ENCODE assay signal across 8 cellular contexts in genomic region chr17:20944014-20944905, GRCh38.
DNase-seq lines count a peak whose midpoint lies in the region; ATAC-seq and TF ChIP-seq lines count a peak whose summit lies in the region.

No MANE protein-coding gene starts in this region.

- H3K36me3 Mint-ChIP-seq in brain (peaks cover 89% of the 10 kb centered on the region), osteocyte (ENCODE audit: unreplicated experiment) (peaks cover 38% of the 10 kb centered on the region)
- H3K36me3 Mint-ChIP-seq in activated T-helper 2 cell treated with anti-CD3 and anti-CD28 coated beads, Interferon-gamma antibody, Interleukin-2, Interleukin-4, amounts not matched to agents 10 μg/mL and 5 μg/mL and 100 μg/mL, durations not matched to agents 14 hours and 24 hours and 36 hours (ENCODE audit: low read depth), result no peaks in the 10 kb centered on the region

- DNase-seq in NCI-H1417 (lab: John Stamatoyannopoulos, UW), result peak; percentile 44 to 59 (median 49)
- DNase-seq in NCI-H1417 treated with DMSO at 0.1 percent for 48 hours (lab: John Stamatoyannopoulos, UW), result no peak
- DNase-seq in NCI-H2196 (lab: John Stamatoyannopoulos, UW; ENCODE audit: unreplicated experiment), result peak; percentile 68
- DNase-seq in osteocyte (ENCODE audit: extremely low spot score, unreplicated experiment), result no peak
- DNase-seq in activated T-helper 2 cell treated with anti-CD3 and anti-CD28 coated beads, Interferon-gamma antibody, Interleukin-2, Interleukin-4, amounts not matched to agents 10 μg/mL and 5 μg/mL and 100 μg/mL, durations not matched to agents 14 hours and 24 hours and 36 hours (ENCODE audit: low spot score), result no peak
- no peak for DNase-seq in occipital lobe (lab: John Stamatoyannopoulos, UW)

- ATAC-seq in GM21825 (IDR thresholded peaks at IDR 0.05; ENCODE audit: unreplicated experiment), result no peak

- H3K27me3 Mint-ChIP-seq in brain, result peaks cover 3% of the 10 kb centered on the region
- no peaks in the 10 kb centered on the region for H3K27me3 Mint-ChIP-seq in osteocyte (ENCODE audit: unreplicated experiment)
- peaks cover 8% of the 10 kb centered on the region for H3K27me3 Mint-ChIP-seq in activated T-helper 2 cell treated with anti-CD3 and anti-CD28 coated beads, Interferon-gamma antibody, Interleukin-2, Interleukin-4, amounts not matched to agents 10 μg/mL and 5 μg/mL and 100 μg/mL, durations not matched to agents 14 hours and 24 hours and 36 hours (ENCODE audit: low read depth)

- no peak overlapping the region for H3K4me3 Mint-ChIP-seq in brain
- peak overlapping the region; percentile 38 for H3K4me3 Mint-ChIP-seq in osteocyte (ENCODE audit: unreplicated experiment)
- no peak overlapping the region for H3K4me3 Mint-ChIP-seq in activated T-helper 2 cell treated with anti-CD3 and anti-CD28 coated beads, Interferon-gamma antibody, Interleukin-2, Interleukin-4, amounts not matched to agents 10 μg/mL and 5 μg/mL and 100 μg/mL, durations not matched to agents 14 hours and 24 hours and 36 hours (ENCODE audit: low read depth)

- peak; percentile 23 to 28 for TF ChIP-seq CTCF in brain (conservative IDR thresholded peaks at IDR 0.05)
- TF ChIP-seq CTCF in osteocyte (IDR thresholded peaks at IDR 0.05), result peak; percentile 42

- H3K9me3 Mint-ChIP-seq in brain, result peaks cover 0 to 5% (median 0%) of the 10 kb centered on the region in 5 experiments
- peaks cover 5% of the 10 kb centered on the region for H3K9me3 Mint-ChIP-seq in osteocyte (ENCODE audit: unreplicated experiment)
- no peaks in the 10 kb centered on the region for H3K9me3 Mint-ChIP-seq in activated T-helper 2 cell treated with anti-CD3 and anti-CD28 coated beads, Interferon-gamma antibody, Interleukin-2, Interleukin-4, amounts not matched to agents 10 μg/mL and 5 μg/mL and 100 μg/mL, durations not matched to agents 14 hours and 24 hours and 36 hours

- peaks cover 43% of the 10 kb centered on the region for H3K4me1 Mint-ChIP-seq in brain
- H3K4me1 Mint-ChIP-seq in osteocyte (ENCODE audit: unreplicated experiment), result peaks cover 22% of the 10 kb centered on the region
- H3K4me1 Mint-ChIP-seq in activated T-helper 2 cell treated with anti-CD3 and anti-CD28 coated beads, Interferon-gamma antibody, Interleukin-2, Interleukin-4, amounts not matched to agents 10 μg/mL and 5 μg/mL and 100 μg/mL, durations not matched to agents 14 hours and 24 hours and 36 hours (ENCODE audit: low read depth), result no peaks in the 10 kb centered on the region

- intact Hi-C loops in activated T-helper 2 cell treated with anti-CD3 and anti-CD28 coated beads, Interferon-gamma antibody, Interleukin-2, Interleukin-4, amounts not matched to agents 10 μg/mL and 5 μg/mL and 100 μg/mL, durations not matched to agents 14 hours and 24 hours and 36 hours (cut with micrococcal nuclease), result no loop called here

- peak overlapping the region in 4 of 5 experiments; percentile 6 to 87 (median 44) for H3K27ac Mint-ChIP-seq in brain
- peak overlapping the region; percentile 91 for H3K27ac Mint-ChIP-seq in osteocyte (ENCODE audit: unreplicated experiment)
- H3K27ac Mint-ChIP-seq in activated T-helper 2 cell treated with anti-CD3 and anti-CD28 coated beads, Interferon-gamma antibody, Interleukin-2, Interleukin-4, amounts not matched to agents 10 μg/mL and 5 μg/mL and 100 μg/mL, durations not matched to agents 14 hours and 24 hours and 36 hours, result no peak overlapping the region

Comparison
In these comparisons a context has a peak if more than half of its experiments do, and no peak if none do; other contexts are left out.
1. DNase-seq: peak in NCI-H1417 (3 of 3) and NCI-H2196 (single experiment); none in NCI-H1417 treated with DMSO at 0.1 percent for 48 hours (single experiment), osteocyte (single experiment), activated T-helper 2 cell treated with anti-CD3 and anti-CD28 coated beads, Interferon-gamma antibody, Interleukin-2, Interleukin-4, amounts not matched to agents 10 μg/mL and 5 μg/mL and 100 μg/mL, durations not matched to agents 14 hours and 24 hours and 36 hours (single experiment) and occipital lobe (single experiment).